11 cellular contexts compared by ENCODE assay signal in the genomic region with DNA sequence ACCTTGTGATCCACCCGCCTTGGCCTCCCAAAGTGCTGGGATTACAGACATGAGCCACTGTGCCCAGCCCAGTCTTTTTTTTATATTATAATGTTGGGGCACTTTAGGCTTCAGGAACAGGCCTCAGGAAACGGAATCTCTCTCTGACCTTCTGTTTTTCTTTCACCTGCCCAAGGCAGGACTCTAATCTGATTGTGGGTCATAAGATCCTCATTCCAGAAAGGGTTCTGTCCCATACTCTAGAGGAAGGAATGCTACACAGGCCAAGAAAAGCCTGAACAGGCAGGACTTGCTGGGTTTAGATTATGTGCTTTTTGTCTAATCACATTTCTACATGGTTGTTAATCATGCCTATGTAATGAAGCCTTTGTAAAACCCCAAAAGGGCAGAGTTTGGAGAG. TPM values are rescaled to one million over a fixed set of nuclear protein-coding genes. Genes with fewer than 3 reads are reported as not detected.
"Had no signal": no experiment of that assay in that cellular context is flagged by ENCODE, and none has a peak within 500 bp of the region (broad histone marks: within the 10 kb centered on the region; RNA-seq: fewer than 3 reads in every experiment).

No MANE protein-coding gene starts in this region.

- H2AFZ ChIP-seq: GM23248 had no signal

- H3K9ac ChIP-seq: GM23248, KMS-11 had no signal

- DNase-seq: GM23248, GOT3, H7, HFFc6, IMR-90, KBM-7 had no signal

- H3K36me3 ChIP-seq: HAP-1 had no signal

- ATAC-seq: HCT116 had no signal

- H3K4me1 ChIP-seq: HAP-1 had no signal

- H3K9me3 ChIP-seq: HAP-1 had no signal

- H3K4me3 ChIP-seq: GM23248, HAP-1 had no signal

- H3K27ac ChIP-seq: GM23248, HL-60, KMS-11 had no signal

- H3K4me2 ChIP-seq: KMS-11 had no signal

RNA-seq across cellular contexts. Expression of gene CCL28, which starts 1.8 kb away (rescaled TPM):
- total RNA-seq: H4, H7 had no signal
